ENCODE assay signal across 8 cellular contexts in the genomic region with DNA sequence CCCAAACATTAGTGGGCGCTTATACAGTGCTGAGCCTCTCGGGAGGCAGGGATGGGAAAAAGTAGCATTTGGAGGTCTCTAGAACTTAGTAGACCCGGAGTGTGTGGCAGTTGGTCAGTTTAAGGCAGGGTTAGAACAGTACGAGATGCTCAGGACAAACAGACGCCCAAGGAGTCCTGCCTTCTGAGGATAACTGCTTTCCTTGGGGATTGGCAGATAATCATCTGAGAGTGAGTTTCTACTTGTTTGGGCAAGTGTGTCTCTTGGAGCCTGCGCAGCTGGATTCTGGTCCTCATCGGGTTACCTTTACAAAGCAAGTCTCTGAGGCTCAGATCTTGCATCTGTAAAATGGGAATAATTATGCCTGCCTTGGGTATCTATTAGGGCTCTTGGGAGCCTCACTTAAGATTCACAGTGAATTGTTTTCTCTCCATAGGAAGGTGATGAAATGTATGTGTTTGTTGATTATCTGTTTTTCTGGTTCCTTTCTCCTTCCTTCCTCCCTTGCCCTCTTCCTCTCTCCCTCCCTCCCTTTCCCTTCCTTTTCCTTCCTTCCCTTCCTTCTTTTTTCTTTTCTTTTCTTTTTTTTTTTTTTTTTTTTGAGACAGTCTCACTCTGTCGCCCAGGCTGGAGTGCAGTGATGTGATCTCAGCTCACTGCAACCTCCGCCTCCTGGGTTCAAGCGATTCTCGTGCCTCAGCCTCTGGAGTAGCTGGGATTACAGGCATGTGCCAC. TPM values are rescaled to one million over a fixed set of nuclear protein-coding genes. Genes with fewer than 3 reads are reported as not detected.
DNase-seq lines count a peak whose midpoint lies in the region; ATAC-seq and TF ChIP-seq lines count a peak whose summit lies in the region.

No MANE protein-coding gene starts in this region.

- no peak for DNase-seq in HAP-1 (ENCODE audit: low spot score in 2 of 2)
- no peak for DNase-seq in fibroblast of the aortic adventitia (ENCODE audit: low read depth)
- no peak for DNase-seq in D341Med (ENCODE audit: low spot score)
- no peak for DNase-seq in hippocampal formation (lab: John Stamatoyannopoulos, UW)
- no peak for DNase-seq in OCI-M1 (lab: John Stamatoyannopoulos, UW)

- H3K27me3 ChIP-seq in HAP-1 (ENCODE audit: low read depth) = no peaks in the 10 kb centered on the region
- H3K27me3 ChIP-seq in SU-DHL-6 (ENCODE audit: low read length) = no peaks in the 10 kb centered on the region

- H3K4me1 ChIP-seq in HAP-1 = peaks cover 43% of the 10 kb centered on the region

- peak overlapping the region; percentile 79 for H3K9ac ChIP-seq in SU-DHL-6 (ENCODE audit: low read length)

- H2AFZ ChIP-seq in SU-DHL-6 (ENCODE audit: low read depth, low read length, severe bottlenecking) = no peak overlapping the region

- peaks cover 31% of the 10 kb centered on the region for H3F3A ChIP-seq in SU-DHL-6 (ENCODE audit: insufficient read depth)

- H3K36me3 ChIP-seq in HAP-1 (replicated peaks) (peaks cover 21% of the 10 kb centered on the region), SU-DHL-6 (ENCODE audit: low read length) (no peaks in the 10 kb centered on the region)

- in situ Hi-C loops in HAP-1 (cut with MboI; ENCODE audit: low sequenced_read_pairs) = no loop called here

- peak overlapping the region; percentile 93 for H3K4me2 ChIP-seq in SU-DHL-6 (ENCODE audit: low read depth, low read length, poor library complexity, severe bottlenecking)

- peaks cover 25% of the 10 kb centered on the region for H4K20me1 ChIP-seq in SU-DHL-6 (ENCODE audit: low read depth, low read length)

- H3K27ac ChIP-seq in SU-DHL-6 (ENCODE audit: low read depth, low read length) (peak overlapping the region; percentile 94), skin epidermis (peak overlapping the region in 19 of 21 experiments; percentile 56 to 100 (median 98))

- peak overlapping the region; percentile 54 for H3K4me3 ChIP-seq in HAP-1
- peak overlapping the region; percentile 80 for H3K4me3 ChIP-seq in SU-DHL-6 (ENCODE audit: insufficient read depth, low read length, poor library complexity, severe bottlenecking)
- peak overlapping the region; percentile 76 for H3K4me3 ChIP-seq in fibroblast of the aortic adventitia (ENCODE audit: low read depth, low read length)
- H3K4me3 ChIP-seq in skin epidermis = peak overlapping the region; percentile 46 to 87 (median 76)

- H3K9me2 ChIP-seq in SU-DHL-6 (replicated peaks; ENCODE audit: insufficient read depth, low read length) = no peaks in the 10 kb centered on the region

- H3K9me3 ChIP-seq in HAP-1 = no peaks in the 10 kb centered on the region
- no peaks in the 10 kb centered on the region for H3K9me3 ChIP-seq in SU-DHL-6 (ENCODE audit: insufficient read depth, low read length)

- peaks cover 64% of the 10 kb centered on the region for H3K79me2 ChIP-seq in SU-DHL-6 (ENCODE audit: insufficient read depth, low read length)

- no peak for TF ChIP-seq CTCF in SU-DHL-6 (IDR thresholded peaks at IDR 0.05; ENCODE audit: insufficient read depth, low read length, poor library complexity, severe bottlenecking)
- no peak for TF ChIP-seq CTCF in fibroblast of the aortic adventitia (IDR thresholded peaks at IDR 0.05; ENCODE audit: insufficient read depth, low read length)

- ATAC-seq in HG02678 (IDR thresholded peaks at IDR 0.05; ENCODE audit: unreplicated experiment) = no peak

RNA-seq across cellular contexts. Expression of gene PRRC2B, which starts 2.0 kb away (rescaled TPM):
- total RNA-seq in fibroblast of the aortic adventitia (ENCODE audit: low replicate concordance) = 69.7 and 162 TPM in 2 replicates
